Comparison of ENCODE assay signal across 11 cellular contexts in the genomic region with DNA sequence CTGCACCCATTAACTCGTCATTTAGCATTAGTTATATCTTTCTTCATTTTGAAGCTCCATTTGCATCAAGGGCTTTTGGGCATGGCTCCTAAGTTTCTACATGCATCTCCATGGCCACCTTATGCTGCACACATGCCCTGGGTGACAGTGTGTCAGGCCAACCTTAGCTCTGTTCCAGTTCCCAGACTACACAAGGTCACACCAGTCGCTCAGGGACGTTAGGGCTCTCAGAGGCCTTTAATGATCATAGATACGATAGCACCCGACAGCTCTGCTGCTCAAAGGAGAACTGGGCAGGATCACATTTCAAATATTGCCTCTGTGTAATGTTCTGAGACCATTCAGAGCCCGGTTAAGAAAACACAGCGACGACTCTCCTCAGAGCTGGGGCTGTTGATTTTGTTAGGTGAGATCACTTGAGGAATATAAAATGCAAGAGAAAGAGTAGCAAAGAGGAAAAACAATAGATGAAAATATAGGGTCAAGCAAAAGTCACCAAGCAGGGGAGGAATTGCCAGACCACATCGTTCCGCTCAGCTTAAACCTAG.
A peak's percentile ranks its signal among the peaks of the same experiment; 100 is the strongest.
DNase-seq lines count a peak whose midpoint lies in the region; ATAC-seq and TF ChIP-seq lines count a peak whose summit lies in the region.
"Had no signal": no experiment of that assay in that cellular context is flagged by ENCODE, and none has a peak within 500 bp of the region (broad histone marks: within the 10 kb centered on the region; RNA-seq: fewer than 3 reads in every experiment).

No MANE protein-coding gene starts in this region.

- H3K27me3 ChIP-seq in H7 (ENCODE audit: control insufficient read depth, insufficient read depth, low read length): no peaks in the 10 kb centered on the region
- H3K27me3 ChIP-seq: esophagus squamous epithelium had no signal

- no peaks in the 10 kb centered on the region for H3K36me3 Mint-ChIP-seq in HFFc6 (ENCODE audit: low read depth)
- no peaks in the 10 kb centered on the region for H3K36me3 Mint-ChIP-seq in activated T-helper 17 cell treated with anti-CD3 and anti-CD28 coated beads, Interleukin-2, amount 50 U/mL, for 72 hours (ENCODE audit: low read depth)

- H3K27ac Mint-ChIP-seq in HFFc6: peak overlapping the region; percentile 35; the same call in 1 of the 2 replicates
- H3K27ac Mint-ChIP-seq in activated T-helper 17 cell treated with anti-CD3 and anti-CD28 coated beads, Interleukin-2, amount 50 U/mL, for 72 hours: peak overlapping the region; percentile 21
- H3K27ac Mint-ChIP-seq: activated T-cell treated with anti-CD3 and anti-CD28 coated beads, Interleukin-2, amount 50 U/mL, for 24 hours had no signal

- H3K4me1 Mint-ChIP-seq in HFFc6 (ENCODE audit: low read depth): peaks cover 14% of the 10 kb centered on the region
- H3K4me1 Mint-ChIP-seq in activated T-helper 17 cell treated with anti-CD3 and anti-CD28 coated beads, Interleukin-2, amount 50 U/mL, for 72 hours: peaks cover 11% of the 10 kb centered on the region

- ATAC-seq in activated T-helper 17 cell treated with anti-CD3 and anti-CD28 coated beads, Interleukin-2, amount 50 U/mL, for 72 hours (replicated peaks): no peak

- H3K4me3 Mint-ChIP-seq in HFFc6: peak overlapping the region; percentile 41; the same call in 1 of the 2 replicates
- peak overlapping the region; percentile 35 for H3K4me3 Mint-ChIP-seq in activated T-helper 17 cell treated with anti-CD3 and anti-CD28 coated beads, Interleukin-2, amount 50 U/mL, for 72 hours
- H3K4me3 Mint-ChIP-seq: activated T-cell treated with anti-CD3 and anti-CD28 coated beads, Interleukin-2, amount 50 U/mL, for 24 hours had no signal

- no peak for TF ChIP-seq CTCF in HFFc6 (IDR thresholded peaks at IDR 0.05)

- DNase-seq in HFFc6: no peak
- peak; percentile 2 for DNase-seq in kidney tubule cell (ENCODE audit: low spot score)
- peak; percentile 44 for DNase-seq in smooth muscle cell of the brain vasculature (ENCODE audit: low read depth, low spot score)
- no peak for DNase-seq in H7
- DNase-seq in NCI-H2227 treated with DMSO at 0.1 percent for 48 hours (lab: John Stamatoyannopoulos, UW): no peak
- DNase-seq in NCI-H1694 (lab: John Stamatoyannopoulos, UW): no peak
- DNase-seq: esophagus squamous epithelium, NCI-H1417 treated with DMSO at 0.1 percent for 48 hours had no signal

- no peaks in the 10 kb centered on the region for H3K36me3 ChIP-seq in H7 (replicated peaks; ENCODE audit: control insufficient read depth, insufficient read depth, low read length)
- H3K36me3 ChIP-seq: esophagus squamous epithelium, WERI-Rb-1 had no signal

- H3K27me3 Mint-ChIP-seq in HFFc6 (ENCODE audit: insufficient read depth): no peaks in the 10 kb centered on the region
- no peaks in the 10 kb centered on the region for H3K27me3 Mint-ChIP-seq in activated T-helper 17 cell treated with anti-CD3 and anti-CD28 coated beads, Interleukin-2, amount 50 U/mL, for 72 hours
- H3K27me3 Mint-ChIP-seq: activated T-cell treated with anti-CD3 and anti-CD28 coated beads, Interleukin-2, amount 50 U/mL, for 24 hours had no signal

- H3K4me3 ChIP-seq in H7 (ENCODE audit: insufficient read depth, low read depth, low read length): no peak overlapping the region

- no peaks in the 10 kb centered on the region for H3K9me3 Mint-ChIP-seq in HFFc6
- no peaks in the 10 kb centered on the region for H3K9me3 Mint-ChIP-seq in activated T-helper 17 cell treated with anti-CD3 and anti-CD28 coated beads, Interleukin-2, amount 50 U/mL, for 72 hours
- H3K9me3 Mint-ChIP-seq: activated T-cell treated with anti-CD3 and anti-CD28 coated beads, Interleukin-2, amount 50 U/mL, for 24 hours had no signal

Comparison
In these comparisons a context has a peak if more than half of its experiments do, and no peak if none do; other contexts are left out.
1. DNase-seq: peak in kidney tubule cell (single experiment) and smooth muscle cell of the brain vasculature (single experiment); none in HFFc6 (single experiment), H7 (single experiment), NCI-H2227 treated with DMSO at 0.1 percent for 48 hours (single experiment) and NCI-H1694 (single experiment).